In the genomic region with DNA sequence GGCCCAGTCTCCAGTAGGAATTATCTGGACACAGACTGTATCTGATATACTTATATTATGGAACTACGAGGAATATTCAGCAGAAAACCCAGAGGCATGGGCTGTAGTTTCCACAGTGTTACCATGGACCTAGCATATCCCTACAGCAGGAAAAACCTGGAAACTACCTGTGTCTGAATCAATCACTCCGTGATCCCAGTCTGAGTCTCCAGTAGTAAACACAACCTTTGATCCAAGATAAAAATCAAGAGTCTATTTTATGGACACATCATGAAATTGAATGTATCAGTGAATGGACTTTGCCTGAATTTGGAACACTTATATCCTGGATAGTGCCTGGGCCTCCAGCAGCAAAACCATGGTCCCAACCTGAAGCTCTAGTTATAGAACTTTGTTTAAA, we compare ENCODE assay signal across 27 cellular contexts. TPM values are rescaled to one million over a fixed set of nuclear protein-coding genes. Genes with fewer than 3 reads are reported as not detected.
"Had no signal": no experiment of that assay in that cellular context is flagged by ENCODE, and none has a peak within 500 bp of the region (broad histone marks: within the 10 kb centered on the region; RNA-seq: fewer than 3 reads in every experiment).

No MANE protein-coding gene starts in this region.

- H3K27ac ChIP-seq: coronary artery, dorsolateral prefrontal cortex, esophagus muscularis mucosa, foreskin keratinocyte, gastroesophageal sphincter, heart left ventricle, hepatocyte, left lung, lower lobe of right lung had no signal

- H3K4me1 ChIP-seq: esophagus muscularis mucosa, foreskin keratinocyte, gastroesophageal sphincter, heart left ventricle, left lung, lower lobe of right lung had no signal

- FAIRE-seq: colon, endothelial cell of umbilical vein, frontal cortex, kidney had no signal

- H3K4me3 ChIP-seq: coronary artery, dorsolateral prefrontal cortex, esophagus muscularis mucosa, gastroesophageal sphincter, heart left ventricle, hepatocyte, left lung, lower lobe of right lung, mucosa of descending colon had no signal

- H3K27me3 ChIP-seq: esophagus muscularis mucosa, foreskin keratinocyte, gastroesophageal sphincter, heart left ventricle, hepatocyte, left lung had no signal

- H3K9me3 ChIP-seq: esophagus muscularis mucosa, gastroesophageal sphincter, heart left ventricle, left lung, lower lobe of right lung, mucosa of descending colon had no signal

- H3K36me3 ChIP-seq: esophagus muscularis mucosa, gastroesophageal sphincter, heart left ventricle, left lung, lower lobe of right lung had no signal

- DNase-seq: dermis blood vessel endothelial cell; dorsolateral prefrontal cortex; effector CD4-positive, alpha-beta T cell; effector memory CD4-positive, alpha-beta T cell; foreskin keratinocyte; heart left ventricle; hypothalamus; immature natural killer cell; islet precursor cell; kidney; kidney glomerular epithelial cell; left colon; left lung; left ventricle myocardium superior; lower lobe of right lung; mesenchymal stem cell; naive B cell had no signal

- ATAC-seq: foreskin keratinocyte, gastroesophageal sphincter, heart left ventricle, left colon, left lung, left ventricle myocardium superior, lower lobe of right lung, mucosa of descending colon had no signal

RNA-seq across cellular contexts. Expression of a gene that starts 57.5 kb away (rescaled TPM):
- polyA plus RNA-seq: endothelial cell of umbilical vein, esophagus, fibroblast of lung, foreskin keratinocyte, heart left ventricle, hepatocyte, immature natural killer cell had no signal
